Comparison of ENCODE assay signal across 8 cellular contexts in genomic region chr2:48205137-48205798, GRCh38.
DNase-seq lines count a peak whose midpoint lies in the region; ATAC-seq, FAIRE-seq and TF ChIP-seq lines count a peak whose summit lies in the region.

No MANE protein-coding gene starts in this region.

- peak; percentile 71 for FAIRE-seq in GM12878 (lab: Jason Lieb, UNC)

- H3K9me3 ChIP-seq in GM12878 (replicated peaks; ENCODE audit: control insufficient read depth, insufficient read depth, low read length) (no peaks in the 10 kb centered on the region), body of pancreas (no peaks in the 10 kb centered on the region)

- H2AFZ ChIP-seq in GM12878 (ENCODE audit: control insufficient read depth, low read depth, low read length) = peak overlapping the region; percentile 69

- TF ChIP-seq RAD21 in GM12878 (IDR thresholded peaks at IDR 0.05; ENCODE audit: insufficient read depth, low read depth, low read length) = peak; percentile 17; the same call in 1 of the 2 replicates

- in situ Hi-C loops in GM12878 (cut with MboI) = no loop called here

- H3K9me3 Mint-ChIP-seq in T-helper 2 cell treated with Interferon-gamma antibody and Interleukin-4, amounts not matched to agents 5 μg/mL and 100 μg/mL, for 36 hours = no peaks in the 10 kb centered on the region

- H3K27me3 ChIP-seq in GM12878 (replicated peaks in 1 of 2; ENCODE audit: control insufficient read depth in 2 of 2, insufficient read depth in 2 of 2, low read length in 1 of 2) (no peaks in the 10 kb centered on the region), body of pancreas (no peaks in the 10 kb centered on the region)

- H3K9ac ChIP-seq in GM12878 (ENCODE audit: control insufficient read depth, insufficient read depth, low read length) = no peak overlapping the region

- peaks cover 3% of the 10 kb centered on the region for H3K4me1 Mint-ChIP-seq in T-helper 2 cell treated with Interferon-gamma antibody and Interleukin-4, amounts not matched to agents 5 μg/mL and 100 μg/mL, for 36 hours (ENCODE audit: low read depth)

- ATAC-seq in GM18868 (IDR thresholded peaks at IDR 0.05; ENCODE audit: unreplicated experiment) (peak; percentile 71), HG02970 (IDR thresholded peaks at IDR 0.05; ENCODE audit: low FRiP score, unreplicated experiment) (peak; percentile 67), GM12878 (peak; percentile 85), body of pancreas (no peak)

- CTCF ChIA-PET in GM12878 (lab: Yijun Ruan, JAX) = interaction anchor here (0.8 to 1.3 kb wide), 2 partner anchors 14 to 345 kb away, joined by 5 read pairs; no protein-coding TSS in a partner anchor

- H3K4me1 ChIP-seq in GM12878 (ENCODE audit: control insufficient read depth, insufficient read depth, low read length) = peaks cover 3% of the 10 kb centered on the region; the same call in 1 of the 2 replicates
- H3K4me1 ChIP-seq in body of pancreas = no peaks in the 10 kb centered on the region

- no peaks in the 10 kb centered on the region for H4K20me1 ChIP-seq in GM12878 (ENCODE audit: control insufficient read depth, insufficient read depth)

- BruUV-seq in GM12878 (replicated peaks; lab: Mats Ljungman, UMichigan) = no TSS peak

- no peak overlapping the region for H3K27ac Mint-ChIP-seq in T-helper 2 cell treated with Interferon-gamma antibody and Interleukin-4, amounts not matched to agents 5 μg/mL and 100 μg/mL, for 36 hours

- WGBS in GM12878 (ENCODE audit: insufficient coverage, insufficient replicate concordance, low lambda C conversion rate, missing lambda C conversion rate) = 56% methylated on average over 7 of the region's 7 CpGs
- WGBS in body of pancreas, 2 donors = 59 to 71% methylated on average over 7 of the region's 7 CpGs

- no peak for TF ChIP-seq EP300 in GM12878 (IDR thresholded peaks at IDR 0.05; ENCODE audit: borderline replicate concordance in 1 of 2, control insufficient read depth in 1 of 2, low read depth in 2 of 2, low read length in 2 of 2)

- H3K27ac ChIP-seq in GM12878 (ENCODE audit: control insufficient read depth, insufficient read depth) = no peak overlapping the region
- no peak overlapping the region for H3K27ac ChIP-seq in body of pancreas

- H3K36me3 Mint-ChIP-seq in T-helper 2 cell treated with Interferon-gamma antibody and Interleukin-4, amounts not matched to agents 5 μg/mL and 100 μg/mL, for 36 hours (ENCODE audit: low read depth) = no peaks in the 10 kb centered on the region

- POLR2A ChIA-PET in GM12878 (lab: Charles Lee) = interaction anchor here (1.4 kb wide), 1 partner anchor 23 kb away, joined by 4 read pairs; no protein-coding TSS in a partner anchor

- peak; percentile 48 for DNase-seq in GM12878 (ENCODE audit: low read depth, low spot score)
- DNase-seq in posterior cingulate gyrus = peak in 7 of 10 donors; percentile 26 to 91 (median 58)
- no peak for DNase-seq in T-helper 2 cell treated with Interferon-gamma antibody and Interleukin-4, amounts not matched to agents 5 μg/mL and 100 μg/mL, for 36 hours (ENCODE audit: low spot score)
- no peak for DNase-seq in stimulated activated CD4-positive, alpha-beta T cell treated with anti-CD3 and anti-CD28 coated beads, Interleukin-12 subunit alpha, Interleukin-12 subunit beta, amount 100 ng/mL, for 4 hours
- DNase-seq in Kasumi-1 (lab: John Stamatoyannopoulos, UW) = no peak
- DNase-seq in body of pancreas = no peak

- RAD21 ChIA-PET in GM12878 (lab: Charles Lee; ENCODE audit: unreplicated experiment) = interaction anchor here (0.8 to 1.1 kb wide), 2 partner anchors 14 to 73 kb away, joined by 3 read pairs; no protein-coding TSS in a partner anchor

- SMC1A ChIA-PET in GM12878 (lab: Charles Lee; ENCODE audit: uncharacterized antibody, unreplicated experiment) = interaction anchor here (0.8 to 0.9 kb wide), 2 partner anchors 17 to 86 kb away, joined by 3 read pairs; no protein-coding TSS in a partner anchor

- H3K79me2 ChIP-seq in GM12878 (ENCODE audit: control insufficient read depth, insufficient read depth, low read length) = no peaks in the 10 kb centered on the region

- no peaks in the 10 kb centered on the region for H3K36me3 ChIP-seq in GM12878 (ENCODE audit: control insufficient read depth in 2 of 2, insufficient read depth in 2 of 2, low read length in 1 of 2)
- H3K36me3 ChIP-seq in body of pancreas (replicated peaks in 1 of 2; ENCODE audit: insufficient read depth in 1 of 2, low read depth in 2 of 2) = no peaks in the 10 kb centered on the region

- peak in 2 of 3 experiments; percentile 33 to 52; a peak in 2 of 6 replicates for TF ChIP-seq CTCF in GM12878 (IDR thresholded peaks at IDR 0.05 in 2 of 3, conservative IDR thresholded peaks at IDR 0.05 in 1 of 3; ENCODE audit: control insufficient read depth in 2 of 3, extremely low read depth in 1 of 3, insufficient read depth in 1 of 3, low read depth in 3 of 3, low read length in 3 of 3)
- no peak for TF ChIP-seq CTCF in body of pancreas (IDR thresholded peaks at IDR 0.05)

- intact Hi-C loops in GM12878 (cut with micrococcal nuclease; ENCODE audit: unreplicated experiment) (no loop called here), posterior cingulate gyrus (cut with DNase I) (loop anchor here (5.0 kb wide), 1 partner anchor 217 kb away; no protein-coding TSS in a partner anchor), body of pancreas (cut with DNase I) (no loop called here)

- H3K4me3 Mint-ChIP-seq in T-helper 2 cell treated with Interferon-gamma antibody and Interleukin-4, amounts not matched to agents 5 μg/mL and 100 μg/mL, for 36 hours = no peak overlapping the region

- no peak overlapping the region for H3K4me3 ChIP-seq in GM12878
- H3K4me3 ChIP-seq in body of pancreas = no peak overlapping the region

- peaks cover 3% of the 10 kb centered on the region for H3K27me3 Mint-ChIP-seq in T-helper 2 cell treated with Interferon-gamma antibody and Interleukin-4, amounts not matched to agents 5 μg/mL and 100 μg/mL, for 36 hours (ENCODE audit: low read depth)

- TF ChIP-seq POLR2A in GM12878 (IDR thresholded peaks at IDR 0.05; ENCODE audit: low read depth, low read length) (no peak), body of pancreas (IDR thresholded peaks at IDR 0.05) (no peak)

- peak overlapping the region; percentile 50 for H3K4me2 ChIP-seq in GM12878 (ENCODE audit: control insufficient read depth, insufficient read depth)

TF ChIP-seq in GM12878, 131 proteins besides CTCF, POLR2A, EP300 and RAD21:
- 0 out of 2 replicates have a peak, but pooled peaks have one; percentile 25 for TF ChIP-seq MLLT1 (IDR thresholded peaks at IDR 0.05)
- TF ChIP-seq MEF2B (IDR thresholded peaks at IDR 0.05; ENCODE audit: partially characterized antibody, poor library complexity, severe bottlenecking) = peak; percentile 89
- no peak for TF ChIP-seq TCF12 (IDR thresholded peaks at IDR 0.05; ENCODE audit: low read depth, low read length)
- peak; percentile 45; the same call in 1 of the 2 replicates for TF ChIP-seq REST (IDR thresholded peaks at IDR 0.05; ENCODE audit: low read depth, low read length)
- peak; percentile 23; the same call in 1 of the 2 replicates for TF ChIP-seq SMC3 (IDR thresholded peaks at IDR 0.05; ENCODE audit: borderline replicate concordance, low read length)
- TF ChIP-seq KLF5 (IDR thresholded peaks at IDR 0.05; ENCODE audit: partially characterized antibody) = no peak
- TF ChIP-seq RBBP5 (conservative IDR thresholded peaks at IDR 0.05) = no peak
- 0 out of 4 replicates have a peak, but pooled peaks of 1 of the 2 experiments have one; percentile 28 for TF ChIP-seq ETV6 (conservative IDR thresholded peaks at IDR 0.05 in 1 of 2, IDR thresholded peaks at IDR 0.05 in 1 of 2; ENCODE audit: borderline replicate concordance in 1 of 2, low read depth in 1 of 2)

Comparison
In these comparisons a context has a peak if more than half of its experiments do, and no peak if none do; other contexts are left out.
1. DNase-seq: peak in GM12878 (single experiment) and posterior cingulate gyrus (7 of 10); none in T-helper 2 cell treated with Interferon-gamma antibody and Interleukin-4, amounts not matched to agents 5 μg/mL and 100 μg/mL, for 36 hours (single experiment), stimulated activated CD4-positive, alpha-beta T cell treated with anti-CD3 and anti-CD28 coated beads, Interleukin-12 subunit alpha, Interleukin-12 subunit beta, amount 100 ng/mL, for 4 hours (single experiment), Kasumi-1 (0 of 2) and body of pancreas (0 of 4).
2. CTCF ChIP-seq: peak in GM12878 (2 of 3); none in body of pancreas (0 of 7).